21 cellular contexts compared by ENCODE assay signal in genomic region chr15:91127236-91127914, GRCh38. TPM values are rescaled to one million over a fixed set of nuclear protein-coding genes. Genes with fewer than 3 reads are reported as not detected.
DNase-seq lines count a peak whose midpoint lies in the region; ATAC-seq and TF ChIP-seq lines count a peak whose summit lies in the region.
"Had no signal": no experiment of that assay in that cellular context is flagged by ENCODE, and none has a peak within 500 bp of the region (broad histone marks: within the 10 kb centered on the region; RNA-seq: fewer than 3 reads in every experiment).

No MANE protein-coding gene starts in this region.

- CTCF ChIA-PET in mammary epithelial cell (lab: Charles Lee; ENCODE audit: low non-redundant PET): no interaction called here

- 2% methylated on average over 7 of the region's 7 CpGs for WGBS in mammary epithelial cell (ENCODE audit: low coverage, missing lambda C conversion rate)

- DNase-seq in GM23338 (ENCODE audit: low spot score) (no peak), NCI-H146 (lab: John Stamatoyannopoulos, UW) (peak; percentile 59), cerebellum (ENCODE audit: low spot score) (peak; percentile 69), retina (peak; percentile 43), omental fat pad (ENCODE audit: low spot score) (no peak), NCI-H1105 (lab: John Stamatoyannopoulos, UW) (no peak), mammary epithelial cell (no peak), NCI-H510A (lab: John Stamatoyannopoulos, UW) (no peak)
- DNase-seq: ACHN, DMS79, GM23248, HCEC 1CT, Karpas-422, NCI-H1092, NCI-H2029, NCI-H2171, Peyer's patch, T-helper 17 cell had no signal

- H3K27me3 Mint-ChIP-seq in GM23338 (ENCODE audit: insufficient read depth, low read depth, poor library complexity): peaks cover 4% of the 10 kb centered on the region

- H3K4me2 ChIP-seq in GM23338: peak overlapping the region; percentile 14; the same call in 1 of the 2 replicates
- no peak overlapping the region for H3K4me2 ChIP-seq in mammary epithelial cell (ENCODE audit: insufficient read depth, low read depth, low read length)

- no peak overlapping the region for H3K9ac ChIP-seq in mammary epithelial cell (ENCODE audit: insufficient read depth, low read length)
- H3K9ac ChIP-seq: GM23248 had no signal

- no peak overlapping the region for H3K27ac Mint-ChIP-seq in GM23338
- H3K27ac Mint-ChIP-seq: CD14-positive monocyte, IgD-negative memory B cell, T-helper 17 cell had no signal

- H3K79me2 ChIP-seq in GM23338 (replicated peaks; ENCODE audit: insufficient read depth): no peaks in the 10 kb centered on the region
- H3K79me2 ChIP-seq in mammary epithelial cell (ENCODE audit: insufficient read depth, low read length): no peaks in the 10 kb centered on the region

- no peaks in the 10 kb centered on the region for H3K9me3 Mint-ChIP-seq in GM23338
- H3K9me3 Mint-ChIP-seq: CD14-positive monocyte, IgD-negative memory B cell had no signal

- peaks cover 4% of the 10 kb centered on the region; the same call in 1 of the 2 replicates for H3K9me2 ChIP-seq in GM23338 (ENCODE audit: insufficient read depth)

- H3K36me3 ChIP-seq in GM23338 (ENCODE audit: insufficient read depth) (no peaks in the 10 kb centered on the region), mammary epithelial cell (ENCODE audit: insufficient read depth, low read length) (no peaks in the 10 kb centered on the region)
- H3K36me3 ChIP-seq: Peyer's patch, SJSA1 had no signal

- H3K4me3 ChIP-seq in GM23338: no peak overlapping the region
- H3K4me3 ChIP-seq in mammary epithelial cell (replicated peaks in 1 of 3; ENCODE audit: insufficient read depth in 1 of 3, low read depth in 2 of 3, low read length in 3 of 3): no peak overlapping the region
- H3K4me3 ChIP-seq: GM23248, Peyer's patch, SJSA1 had no signal

- intact Hi-C loops in mammary epithelial cell (cut with micrococcal nuclease): no loop called here

- BruUV-seq in mammary epithelial cell (replicated peaks; lab: Mats Ljungman, UMichigan): no TSS peak

- H3K9me3 ChIP-seq in mammary epithelial cell (replicated peaks; ENCODE audit: insufficient read depth, low read length): no peaks in the 10 kb centered on the region
- H3K9me3 ChIP-seq: Peyer's patch, SJSA1 had no signal

- H3K4me1 Mint-ChIP-seq in GM23338: peaks cover 8% of the 10 kb centered on the region
- H3K4me1 Mint-ChIP-seq: CD14-positive monocyte had no signal

- in situ Hi-C loops in mammary epithelial cell (cut with MboI; ENCODE audit: low sequenced_read_pairs in 2 of 2): no loop called here

- H4K20me1 ChIP-seq in GM23338 (replicated peaks; ENCODE audit: insufficient read depth) (no peaks in the 10 kb centered on the region), mammary epithelial cell (ENCODE audit: insufficient read depth, low read length) (no peaks in the 10 kb centered on the region)

- H3K27ac ChIP-seq in GM23338 (ENCODE audit: low read depth) (no peak overlapping the region), mammary epithelial cell (ENCODE audit: insufficient read depth, low read depth, low read length) (no peak overlapping the region)
- H3K27ac ChIP-seq: GM23248, Peyer's patch, SJSA1 had no signal

- H3K4me1 ChIP-seq in GM23338 (ENCODE audit: insufficient read depth): peaks cover 16% of the 10 kb centered on the region
- no peaks in the 10 kb centered on the region for H3K4me1 ChIP-seq in mammary epithelial cell (ENCODE audit: insufficient read depth, low read length)
- H3K4me1 ChIP-seq: Peyer's patch, SJSA1 had no signal

- dilution Hi-C loops in mammary epithelial cell (cut with HindIII; ENCODE audit: low sequenced_read_pairs): no loop called here

- H3K4me3 Mint-ChIP-seq in GM23338: no peak overlapping the region
- H3K4me3 Mint-ChIP-seq: CD14-positive monocyte, IgD-negative memory B cell, T-helper 17 cell had no signal

- H3K36me3 Mint-ChIP-seq in GM23338 (ENCODE audit: low read depth): no peaks in the 10 kb centered on the region
- H3K36me3 Mint-ChIP-seq: CD14-positive monocyte, IgD-negative memory B cell had no signal

- TF ChIP-seq CTCF in GM23338 (conservative IDR thresholded peaks at IDR 0.05; ENCODE audit: low read depth in 2 of 2) (no peak), omental fat pad (IDR thresholded peaks at IDR 0.05) (no peak), mammary epithelial cell (conservative IDR thresholded peaks at IDR 0.05 in 1 of 2, IDR thresholded peaks at IDR 0.05 in 1 of 2; ENCODE audit: extremely low read depth in 1 of 2, insufficient read depth in 1 of 2, low read depth in 1 of 2, low read length in 2 of 2) (no peak)

- H2AFZ ChIP-seq in GM23338 (0 out of 2 replicates have a peak overlapping the region, but pooled peaks have one; percentile 3), mammary epithelial cell (ENCODE audit: low read depth, low read length) (no peak overlapping the region)
- H2AFZ ChIP-seq: GM23248 had no signal

- H3K27me3 ChIP-seq in GM23338 (ENCODE audit: insufficient read depth) (no peaks in the 10 kb centered on the region), mammary epithelial cell (ENCODE audit: insufficient read depth, low read length) (peaks cover 11% of the 10 kb centered on the region)
- H3K27me3 ChIP-seq: Peyer's patch, SJSA1 had no signal

- ATAC-seq in GM23338 (peak; percentile 53), omental fat pad (ENCODE audit: low FRiP score) (no peak)
- ATAC-seq: T-helper 17 cell had no signal

- no peaks in the 10 kb centered on the region for H3F3A ChIP-seq in GM23338 (replicated peaks; ENCODE audit: low read depth)

TF ChIP-seq in GM23338, 12 proteins besides CTCF, POLR2A, EP300 and RAD21 (continues in another document):
- TF ChIP-seq STAT1 (IDR thresholded peaks at IDR 0.05; ENCODE audit: unreplicated experiment): no peak
- TF ChIP-seq JUNB (IDR thresholded peaks at IDR 0.05; ENCODE audit: unreplicated experiment): no peak
- TF ChIP-seq ZNF462 (CRISPR knock-in tag; IDR thresholded peaks at IDR 0.05): no peak
- no peak for TF ChIP-seq EZH2phosphoT487 (IDR thresholded peaks at IDR 0.05; ENCODE audit: unreplicated experiment)
- TF ChIP-seq EZH2 (IDR thresholded peaks at IDR 0.05; ENCODE audit: low read depth, unreplicated experiment): no peak
- no peak for TF ChIP-seq ZNF114 (CRISPR knock-in tag; IDR thresholded peaks at IDR 0.05)
- TF ChIP-seq CREB1 (CRISPR knock-in tag; IDR thresholded peaks at IDR 0.05; ENCODE audit: low read depth): no peak

RNA-seq across cellular contexts. Expression of gene SV2B, which starts 27.3 kb away (rescaled TPM):
- 0.16 and 0.76 TPM in 2 replicates for total RNA-seq in GM23338 (2014; rRNA removed; shearing (Covaris generic))
- polyA plus RNA-seq in GM23338 (2016; fragmentation: Nextera tagmentation; extraction: Ambion mirVana): 0.06 and 0.09 TPM in 2 replicates
- 51.8 TPM for total RNA-seq in cerebellum
- 1 to 10 TPM; 1.3 to 9.6 (median 4.2) TPM for total RNA-seq in omental fat pad
- under 1 TPM; 0.33 to 0.40 TPM for total RNA-seq in mammary epithelial cell
- polyA plus RNA-seq in mammary epithelial cell: not detected
- polyA minus RNA-seq in mammary epithelial cell: not detected
- total RNA-seq: GM23248, SJSA1 had no signal
- polyA plus RNA-seq: CD14-positive monocyte, GM23248 had no signal

Comparison
In these comparisons a context has a peak if more than half of its experiments do, and no peak if none do; other contexts are left out.
1. DNase-seq: peak in NCI-H146 (single experiment), cerebellum (single experiment) and retina (single experiment); none in GM23338 (single experiment), omental fat pad (single experiment), NCI-H1105 (single experiment), mammary epithelial cell (single experiment) and NCI-H510A (single experiment).